Comparison of ENCODE assay signal across 12 cellular contexts in the genomic region with DNA sequence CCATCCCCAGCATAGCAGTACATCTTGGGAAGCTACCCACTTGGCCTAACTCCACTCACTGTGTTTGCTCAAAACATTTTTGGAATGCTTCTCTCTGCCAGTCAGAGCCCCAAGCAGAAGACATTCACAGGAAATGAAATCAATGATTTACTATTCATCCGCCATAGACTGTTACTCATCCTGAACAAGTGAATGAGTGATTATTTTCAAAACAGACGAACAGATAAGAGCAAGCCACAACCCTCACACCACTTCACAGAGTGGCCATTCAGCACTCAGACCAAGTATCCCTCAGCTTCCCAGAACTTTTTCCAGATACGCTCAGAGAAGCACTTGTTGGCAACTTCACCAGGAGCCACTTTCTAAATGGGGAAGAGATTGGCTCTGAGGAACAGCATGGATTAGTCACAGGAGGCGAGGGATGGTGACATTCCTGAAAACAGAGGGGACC. TPM values are rescaled to one million over a fixed set of nuclear protein-coding genes. Genes with fewer than 3 reads are reported as not detected.
DNase-seq lines count a peak whose midpoint lies in the region; ATAC-seq, FAIRE-seq and TF ChIP-seq lines count a peak whose summit lies in the region.
"Had no signal": no experiment of that assay in that cellular context is flagged by ENCODE, and none has a peak within 500 bp of the region (broad histone marks: within the 10 kb centered on the region; RNA-seq: fewer than 3 reads in every experiment).

No MANE protein-coding gene starts in this region.

- dilution Hi-C loops in endothelial cell of umbilical vein (cut with MboI; ENCODE audit: extremely low pct_ligation_motif_present, low sequenced_read_pairs), result no loop called here

- H3K27me3 Mint-ChIP-seq in CD14-positive monocyte (ENCODE audit: low read depth in 3 of 3), result peaks cover 11 to 18% (median 12%) of the 10 kb centered on the region in 3 donors

- peak overlapping the region; percentile 10 for H2AFZ ChIP-seq in endothelial cell of umbilical vein (ENCODE audit: low read depth, low read length)

- H3K79me2 ChIP-seq in endothelial cell of umbilical vein (ENCODE audit: control insufficient read depth, insufficient read depth, low read length), result no peaks in the 10 kb centered on the region

- in situ Hi-C loops in HAP-1 (cut with MboI; ENCODE audit: low sequenced_read_pairs), result no loop called here

- H3K27ac ChIP-seq in endothelial cell of umbilical vein (ENCODE audit: insufficient read depth, low read depth, low read length) (peak overlapping the region; percentile 69), mesodermal cell (ENCODE audit: low read depth, low read length, severe bottlenecking) (peak overlapping the region; percentile 81)

- WGBS in mesodermal cell (ENCODE audit: insufficient coverage in 2 of 2), 2 experiments, result 67 to 81% methylated on average over 1 to 4 of the region's 4 CpGs

- H3K27me3 ChIP-seq in MG63, result no peaks in the 10 kb centered on the region
- no peaks in the 10 kb centered on the region for H3K27me3 ChIP-seq in endothelial cell of umbilical vein (ENCODE audit: control insufficient read depth in 2 of 2, insufficient read depth in 2 of 2, low read length in 2 of 2)
- no peaks in the 10 kb centered on the region for H3K27me3 ChIP-seq in HAP-1 (ENCODE audit: low read depth)

- H3K36me3 Mint-ChIP-seq in CD14-positive monocyte, result no peaks in the 10 kb centered on the region
- H3K36me3 Mint-ChIP-seq: stimulated activated naive B cell treated with anti-CD40 and anti-IgM and Interleukin-4, amounts not matched to agents 10 μg/mL and 1 μg/mL and 100 μg/mL, for 72 hours had no signal

- no peak for ATAC-seq in GM18498 (IDR thresholded peaks at IDR 0.05; ENCODE audit: unreplicated experiment)
- ATAC-seq: stimulated activated naive B cell treated with anti-CD40 and anti-IgM and Interleukin-4, amounts not matched to agents 10 μg/mL and 1 μg/mL and 100 μg/mL, for 72 hours had no signal

- peak; percentile 57 for FAIRE-seq in endothelial cell of umbilical vein (lab: Jason Lieb, UNC)
- FAIRE-seq: colon, small intestine had no signal

- POLR2A ChIA-PET in endothelial cell of umbilical vein (lab: Charles Lee), result interaction anchor here (0.6 kb wide), 1 partner anchor 60 kb away, joined by 5 read pairs; no protein-coding TSS in a partner anchor

- H3K27ac Mint-ChIP-seq in CD14-positive monocyte, result no peak overlapping the region
- H3K27ac Mint-ChIP-seq: stimulated activated naive B cell treated with anti-CD40 and anti-IgM and Interleukin-4, amounts not matched to agents 10 μg/mL and 1 μg/mL and 100 μg/mL, for 72 hours had no signal

- peaks cover 26% of the 10 kb centered on the region for H3K4me1 ChIP-seq in endothelial cell of umbilical vein (ENCODE audit: control insufficient read depth, extremely low read depth, insufficient read depth, low read length)
- peaks cover 17% of the 10 kb centered on the region for H3K4me1 ChIP-seq in mesodermal cell (ENCODE audit: control insufficient read depth, insufficient read depth, low read length, poor library complexity, severe bottlenecking)
- H3K4me1 ChIP-seq in HAP-1, result no peaks in the 10 kb centered on the region

- H3K9me3 ChIP-seq in MG63, result no peaks in the 10 kb centered on the region
- no peaks in the 10 kb centered on the region for H3K9me3 ChIP-seq in endothelial cell of umbilical vein (replicated peaks; ENCODE audit: control insufficient read depth, insufficient read depth, low read length)
- no peaks in the 10 kb centered on the region for H3K9me3 ChIP-seq in mesodermal cell (ENCODE audit: control insufficient read depth, low read length)
- no peaks in the 10 kb centered on the region for H3K9me3 ChIP-seq in HAP-1

- H3K4me3 Mint-ChIP-seq in CD14-positive monocyte, result no peak overlapping the region
- H3K4me3 Mint-ChIP-seq: stimulated activated naive B cell treated with anti-CD40 and anti-IgM and Interleukin-4, amounts not matched to agents 10 μg/mL and 1 μg/mL and 100 μg/mL, for 72 hours had no signal

- no peaks in the 10 kb centered on the region for H4K20me1 ChIP-seq in endothelial cell of umbilical vein (replicated peaks; ENCODE audit: control insufficient read depth, extremely low read depth, insufficient read depth, low read length)

- H3K4me2 ChIP-seq in endothelial cell of umbilical vein (ENCODE audit: insufficient read depth, low read length), result peak overlapping the region; percentile 53

- DNase-seq in AG09309 (ENCODE audit: low read depth) (peak; percentile 84), MG63 (peak; percentile 81), endothelial cell of umbilical vein (ENCODE audit: low read depth, low spot score) (peak; percentile 60), CD14-positive monocyte (ENCODE audit: low spot score) (no peak), SKM-1 (lab: John Stamatoyannopoulos, UW; ENCODE audit: unreplicated experiment) (no peak), HAP-1 (ENCODE audit: low spot score in 2 of 2) (no peak)
- DNase-seq: MM.1S; small intestine; stimulated activated naive B cell treated with anti-CD40 and anti-IgM and Interleukin-4, amounts not matched to agents 10 μg/mL and 1 μg/mL and 100 μg/mL, for 72 hours had no signal

- BruUV-seq in endothelial cell of umbilical vein (replicated peaks; lab: Mats Ljungman, UMichigan), result no TSS peak

- H3K9me1 ChIP-seq in endothelial cell of umbilical vein (replicated peaks; ENCODE audit: control insufficient read depth, extremely low read depth, insufficient read depth, low read length), result no peaks in the 10 kb centered on the region

- H3K9me3 Mint-ChIP-seq in CD14-positive monocyte, result no peaks in the 10 kb centered on the region
- H3K9me3 Mint-ChIP-seq: stimulated activated naive B cell treated with anti-CD40 and anti-IgM and Interleukin-4, amounts not matched to agents 10 μg/mL and 1 μg/mL and 100 μg/mL, for 72 hours had no signal

- peaks cover 14% of the 10 kb centered on the region for H3K4me1 Mint-ChIP-seq in CD14-positive monocyte

- H3K9ac ChIP-seq in endothelial cell of umbilical vein (replicated peaks; ENCODE audit: extremely low read depth, insufficient read depth, low read length), result peak overlapping the region; percentile 52

- no peak overlapping the region for H3K4me3 ChIP-seq in AG09309 (ENCODE audit: control insufficient read depth, low read depth, low read length)
- peak overlapping the region; percentile 4; the same call in 1 of the 2 replicates for H3K4me3 ChIP-seq in MG63
- no peak overlapping the region for H3K4me3 ChIP-seq in endothelial cell of umbilical vein (replicated peaks in 1 of 3; ENCODE audit: insufficient read depth in 1 of 3, low read depth in 1 of 3, low read length in 3 of 3)
- no peak overlapping the region for H3K4me3 ChIP-seq in mesodermal cell (ENCODE audit: extremely low read depth, insufficient read depth, low read length, poor library complexity, severe bottlenecking)
- no peak overlapping the region for H3K4me3 ChIP-seq in HAP-1

- H3K36me3 ChIP-seq in MG63 (no peaks in the 10 kb centered on the region), endothelial cell of umbilical vein (ENCODE audit: control insufficient read depth in 2 of 2, extremely low read depth in 1 of 2, insufficient read depth in 2 of 2, low read length in 2 of 2) (no peaks in the 10 kb centered on the region), mesodermal cell (ENCODE audit: control insufficient read depth, insufficient read depth, low read length) (no peaks in the 10 kb centered on the region), HAP-1 (replicated peaks) (no peaks in the 10 kb centered on the region)

- TF ChIP-seq POLR2A in endothelial cell of umbilical vein (IDR thresholded peaks at IDR 0.05; ENCODE audit: low read depth, low read length), result peak; percentile 25

- TF ChIP-seq CTCF in AG09309 (IDR thresholded peaks at IDR 0.05; ENCODE audit: control insufficient read depth, insufficient read depth, low read depth, low read length, missing control alignments) (no peak), endothelial cell of umbilical vein (IDR thresholded peaks at IDR 0.05; ENCODE audit: extremely low read depth in 1 of 2, insufficient read depth in 1 of 2, low read depth in 1 of 2, low read length in 2 of 2) (no peak), CD14-positive monocyte (IDR thresholded peaks at IDR 0.05) (no peak)

- intact Hi-C loops in endothelial cell of umbilical vein (cut with micrococcal nuclease), result loop anchor here (1.0 kb wide), 1 partner anchor 13 kb away; the partner anchor contains the start of gene UBASH3B
- intact Hi-C loops in CD14-positive monocyte (cut with micrococcal nuclease), result no loop called here

- CTCF ChIA-PET in endothelial cell of umbilical vein (lab: Charles Lee), result interaction anchor here (0.9 to 2.6 kb wide), 6 partner anchors 10 to 212 kb away, joined by 3 to 19 read pairs (median 4); no protein-coding TSS in a partner anchor

TF ChIP-seq in endothelial cell of umbilical vein, 7 proteins besides CTCF, POLR2A, EP300 and RAD21:
- TF ChIP-seq POLR2AphosphoS5 (IDR thresholded peaks at IDR 0.05; ENCODE audit: insufficient read depth, low read depth, low read length), result peak; percentile 89
- TF ChIP-seq, protein P1, sequence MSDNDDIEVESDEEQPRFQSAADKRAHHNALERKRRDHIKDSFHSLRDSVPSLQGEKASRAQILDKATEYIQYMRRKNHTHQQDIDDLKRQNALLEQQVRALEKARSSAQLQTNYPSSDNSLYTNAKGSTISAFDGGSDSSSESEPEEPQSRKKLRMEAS (IDR thresholded peaks at IDR 0.05; ENCODE audit: insufficient read depth, insufficient read length), result no peak
- TF ChIP-seq JUN (IDR thresholded peaks at IDR 0.05; ENCODE audit: borderline replicate concordance, insufficient read depth, insufficient read length, low read depth), result peak; percentile 38
- peak; percentile 72 for TF ChIP-seq FOS (IDR thresholded peaks at IDR 0.05; ENCODE audit: borderline replicate concordance, insufficient read depth, low read length)
- no peak for TF ChIP-seq MYC (IDR thresholded peaks at IDR 0.05; ENCODE audit: low read depth, low read length)
- no peak for TF ChIP-seq EZH2 (IDR thresholded peaks at IDR 0.05; ENCODE audit: borderline replicate concordance, low read depth, low read length, severe bottlenecking)
- peak; percentile 93 for TF ChIP-seq GATA2 (IDR thresholded peaks at IDR 0.05; ENCODE audit: insufficient read depth, insufficient read length, low read depth, low read length)

RNA-seq across cellular contexts. Expression of gene UBASH3B, which starts 13.0 kb away (rescaled TPM):
- total RNA-seq in MG63 (2014; rRNA removed; shearing (Covaris generic); ENCODE audit: low replicate concordance), result 9.4 and 16.4 TPM in 2 replicates
- 38.1 and 38.8 TPM in 2 replicates for total RNA-seq in endothelial cell of umbilical vein
- 20.5 and 23.7 TPM in 2 replicates for polyA plus RNA-seq in endothelial cell of umbilical vein
- 15.8 and 18.5 TPM in 2 replicates for polyA plus RNA-seq in endothelial cell of umbilical vein (2011; cell fraction: cytosol; rRNA removed)
- polyA plus RNA-seq in endothelial cell of umbilical vein (2011; cell fraction: nucleus; rRNA removed), result 16.8 and 17.3 TPM in 2 replicates
- 24.9 and 36.1 TPM in 2 replicates for polyA plus RNA-seq in endothelial cell of umbilical vein (2012)
- polyA minus RNA-seq in endothelial cell of umbilical vein, result 56.3 and 71.7 TPM in 2 replicates
- 0.72 TPM for polyA minus RNA-seq in endothelial cell of umbilical vein (2011; cell fraction: cytosol; rRNA and poly(A)+ RNA removed)
- 27.9 and 30.1 TPM in 2 replicates for polyA minus RNA-seq in endothelial cell of umbilical vein (2011; cell fraction: nucleus; rRNA and poly(A)+ RNA removed)
- polyA plus RNA-seq in mesodermal cell (2013, experiment 1 of 2), result 18.6 TPM
- polyA plus RNA-seq in mesodermal cell (2013, experiment 2 of 2), result 11.6 TPM
- 1 to 10 TPM; 3.3 to 7.1 TPM for polyA plus RNA-seq in CD14-positive monocyte

Comparison
In these comparisons a context has a peak if more than half of its experiments do, and no peak if none do; other contexts are left out.
1. DNase-seq: peak in AG09309 (single experiment), MG63 (single experiment) and endothelial cell of umbilical vein (single experiment); none in CD14-positive monocyte (single experiment), SKM-1 (single experiment) and HAP-1 (0 of 2).